ENCODE assay signal across 16 cellular contexts in the genomic region with DNA sequence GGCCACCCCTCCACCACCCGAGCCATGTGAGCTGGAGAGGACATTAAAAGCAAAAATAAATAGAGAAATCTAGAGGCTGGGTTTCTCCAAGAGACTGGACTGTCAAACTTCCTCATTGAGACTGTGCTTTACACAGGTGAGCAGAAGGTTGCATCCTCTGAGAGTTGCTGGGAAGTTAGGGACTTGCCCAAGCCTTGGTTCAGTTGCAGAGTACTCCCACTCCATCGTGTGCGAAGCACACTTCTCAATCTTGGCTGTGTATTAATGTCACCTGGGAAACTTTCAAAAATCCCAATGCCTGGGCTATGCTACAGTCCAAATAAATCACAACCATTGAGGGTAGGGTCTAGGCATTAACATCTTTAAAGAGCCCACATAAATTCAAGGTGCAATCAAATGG.
"Had no signal": no experiment of that assay in that cellular context is flagged by ENCODE, and none has a peak within 500 bp of the region (broad histone marks: within the 10 kb centered on the region; RNA-seq: fewer than 3 reads in every experiment).

No MANE protein-coding gene starts in this region.

- H3K36me3 ChIP-seq: neural progenitor cell, ovary, upper lobe of left lung had no signal

- DNase-seq: activated CD4-positive, alpha-beta T cell treated with anti-CD3 and anti-CD28 coated beads, Interleukin-2, amount 50 U/mL, for 4 hours; activated CD8-positive, alpha-beta memory T cell treated with anti-CD3 and anti-CD28 coated beads, Interleukin-2, amount 10 ng/mL, durations not matched to agents 7 days and 5 days; activated naive CD4-positive, alpha-beta T cell treated with anti-CD3 and anti-CD28 coated beads, Interleukin-2, amount 10 ng/mL, durations not matched to agents 7 days and 5 days; activated T-cell treated with anti-CD3 and anti-CD28 coated beads, Interleukin-2, amount 50 U/mL, for 1 hour; dorsolateral prefrontal cortex; endodermal cell; erythroblast; left colon; naive B cell; ovary; stimulated activated naive CD8-positive, alpha-beta T cell treated with anti-CD3 and anti-CD28 coated beads, Interleukin-15, amount 100 ng/mL, for 72 hours; upper lobe of left lung had no signal

- ATAC-seq: activated CD4-positive, CD25-positive, alpha-beta regulatory T cell treated with anti-CD3 and anti-CD28 coated beads, Interleukin-2, amount 50 U/mL, for 24 hours; activated CD8-positive, alpha-beta memory T cell treated with anti-CD3 and anti-CD28 coated beads, Interleukin-2, amount 10 ng/mL, durations not matched to agents 7 days and 5 days; left colon; sciatic nerve; stimulated activated naive CD8-positive, alpha-beta T cell treated with anti-CD3 and anti-CD28 coated beads, Interleukin-15, amount 100 ng/mL, for 72 hours had no signal

- H3K4me3 ChIP-seq: dorsolateral prefrontal cortex, lung, neural progenitor cell, ovary, upper lobe of left lung had no signal

- H3K9me3 ChIP-seq: ovary, upper lobe of left lung had no signal

- H3K4me1 ChIP-seq: neural progenitor cell had no signal
